Comparison of ENCODE assay signal across 25 cellular contexts in genomic region chr2:197890160-197890559, GRCh38.
DNase-seq lines count a peak whose midpoint lies in the region; ATAC-seq, FAIRE-seq and TF ChIP-seq lines count a peak whose summit lies in the region.
"Had no signal": no experiment of that assay in that cellular context is flagged by ENCODE, and none has a peak within 500 bp of the region (broad histone marks: within the 10 kb centered on the region; RNA-seq: fewer than 3 reads in every experiment).

No MANE protein-coding gene starts in this region.

- H3K4me3 ChIP-seq in K562: no peak overlapping the region
- H3K4me3 ChIP-seq in aorta (ENCODE audit: low read length in 2 of 2): no peak overlapping the region
- H3K4me3 ChIP-seq: ascending aorta, skin epidermis had no signal

- DNase-seq in activated naive CD4-positive, alpha-beta T cell treated with anti-CD3 and anti-CD28 coated beads for 36 hours: no peak
- no peak for DNase-seq in activated naive CD4-positive, alpha-beta T cell treated with Interleukin-2 at 50 U/mL for 16 hours
- DNase-seq in NCI-H1105 (lab: John Stamatoyannopoulos, UW) (peak; percentile 14), K562 (ENCODE audit: extremely low read depth in 1 of 4, low spot score in 3 of 4) (no peak), medulla oblongata (ENCODE audit: extremely low spot score) (peak; percentile 41), NCI-H1436 treated with DMSO at 0.1 percent for 48 hours (lab: John Stamatoyannopoulos, UW) (no peak), aorta (no peak)
- DNase-seq in activated CD4-positive, CD25-positive, alpha-beta regulatory T cell treated with anti-CD3 and anti-CD28 coated beads, Interleukin-2, amount 50 U/mL, for 72 hours: no peak
- DNase-seq: activated CD4-positive, alpha-beta memory T cell treated with anti-CD3 and anti-CD28 coated beads, Interleukin-2, amount 10 ng/mL, durations not matched to agents 7 days and 5 days; activated CD4-positive, CD25-positive, alpha-beta regulatory T cell; activated naive CD4-positive, alpha-beta T cell treated with anti-CD3 and anti-CD28 coated beads, Interleukin-2, amount 10 ng/mL, durations not matched to agents 7 days and 5 days; cerebellar nuclear complex; effector CD4-positive, alpha-beta T cell; GF-D8; NCI-H1694; NCI-H226; nucleus accumbens; stimulated activated CD4-positive, alpha-beta T cell treated with anti-CD3 and anti-CD28 coated beads, Interleukin-2, amount 100 ng/mL, for 48 hours; stimulated activated naive B cell treated with anti-CD40 and anti-IgM and Interleukin-4, amounts not matched to agents 10 μg/mL and 1 μg/mL and 100 μg/mL, for 72 hours had no signal

- CTCF ChIA-PET in activated naive CD4-positive, alpha-beta T cell treated with anti-CD3 and anti-CD28 coated beads for 36 hours (lab: Charles Lee): interaction anchor here (0.7 to 2.0 kb wide), 8 partner anchors 11 to 256 kb away, joined by 3 to 5 read pairs (median 3); no protein-coding TSS in a partner anchor
- CTCF ChIA-PET in K562 (lab: Yijun Ruan, JAX; ENCODE audit: low intra/inter-chr PET ratio): no interaction called here

- intact Hi-C loops in activated naive CD4-positive, alpha-beta T cell treated with anti-CD3 and anti-CD28 coated beads for 36 hours (cut with micrococcal nuclease): loop anchor here (5.0 to 10.0 kb wide), 2 partner anchors 42 to 585 kb away; no protein-coding TSS in a partner anchor
- intact Hi-C loops in K562 (cut with micrococcal nuclease): no loop called here
- intact Hi-C loops in aorta (cut with DNase I): no loop called here

- H3K4me3 Mint-ChIP-seq in activated naive CD4-positive, alpha-beta T cell treated with anti-CD3 and anti-CD28 coated beads for 36 hours: no peak overlapping the region
- H3K4me3 Mint-ChIP-seq: activated CD4-positive, alpha-beta memory T cell treated with anti-CD3 and anti-CD28 coated beads, Interleukin-2, amount 10 ng/mL, durations not matched to agents 7 days and 5 days; activated naive CD4-positive, alpha-beta T cell treated with anti-CD3 and anti-CD28 coated beads, Interleukin-2, amount 10 ng/mL, durations not matched to agents 7 days and 5 days; stimulated activated naive B cell treated with anti-CD40 and anti-IgM and Interleukin-4, amounts not matched to agents 10 μg/mL and 1 μg/mL and 100 μg/mL, for 72 hours; T-helper 2 cell treated with Interferon-gamma antibody and Interleukin-4, amounts not matched to agents 5 μg/mL and 100 μg/mL, for 36 hours had no signal

- no peak overlapping the region for H3K9ac ChIP-seq in K562 (ENCODE audit: insufficient read depth in 1 of 2, low read depth in 2 of 2, low read length in 2 of 2)

- POLR2A ChIA-PET in K562 (lab: Yijun Ruan, JAX): interaction anchor here (0.6 to 1.3 kb wide), 3 partner anchors 8 to 39 kb away, joined by 3 read pairs; no protein-coding TSS in a partner anchor

- peaks cover 4 to 45% of the 10 kb centered on the region in 2 experiments; a peak in 3 of 5 replicates for H3K4me1 ChIP-seq in K562 (replicated peaks in 1 of 2; ENCODE audit: control insufficient read depth in 2 of 2, insufficient read depth in 2 of 2, low read length in 2 of 2)
- peaks cover 2 to 11% of the 10 kb centered on the region in 2 donors for H3K4me1 ChIP-seq in aorta (ENCODE audit: control insufficient read depth in 1 of 2, insufficient read depth in 2 of 2, low read length in 2 of 2)

- no peak for TF ChIP-seq RAD21 in K562 (CRISPR knock-in tag; conservative IDR thresholded peaks at IDR 0.05 in 1 of 2, IDR thresholded peaks at IDR 0.05 in 1 of 2)

- H3K79me2 ChIP-seq in K562 (ENCODE audit: control insufficient read depth, insufficient read depth, low read length): peaks cover 77% of the 10 kb centered on the region

- in situ Hi-C loops in K562 (cut with MboI): no loop called here

- no peaks in the 10 kb centered on the region for H3K9me1 ChIP-seq in K562 (ENCODE audit: control insufficient read depth, insufficient read depth, low read length)

- H3K27me3 ChIP-seq in K562 (ENCODE audit: control insufficient read depth in 2 of 2, insufficient read depth in 2 of 2, low read length in 2 of 2): no peaks in the 10 kb centered on the region
- no peaks in the 10 kb centered on the region for H3K27me3 ChIP-seq in aorta (ENCODE audit: control insufficient read depth in 1 of 2, insufficient read depth in 2 of 2, low read length in 1 of 2)
- H3K27me3 ChIP-seq: ascending aorta had no signal

- H3K27me3 Mint-ChIP-seq in activated naive CD4-positive, alpha-beta T cell treated with anti-CD3 and anti-CD28 coated beads for 36 hours (ENCODE audit: low read depth): no peaks in the 10 kb centered on the region
- H3K27me3 Mint-ChIP-seq: activated CD4-positive, alpha-beta memory T cell treated with anti-CD3 and anti-CD28 coated beads, Interleukin-2, amount 10 ng/mL, durations not matched to agents 7 days and 5 days; activated naive CD4-positive, alpha-beta T cell treated with anti-CD3 and anti-CD28 coated beads, Interleukin-2, amount 10 ng/mL, durations not matched to agents 7 days and 5 days had no signal

- 0% methylated on average over 1 of the region's 1 CpG for WGBS in K562 (ENCODE audit: insufficient coverage, low coverage, missing lambda C conversion rate)
- 27 to 28% methylated on average over 1 of the region's 1 CpG for WGBS in aorta, 2 donors

- TF ChIP-seq EP300 in K562 (IDR thresholded peaks at IDR 0.05; ENCODE audit: low read length): no peak

- no peaks in the 10 kb centered on the region for H4K20me1 ChIP-seq in K562 (replicated peaks; ENCODE audit: control insufficient read depth, insufficient read depth, low read length)

- BruUV-seq in K562 (replicated peaks; lab: Mats Ljungman, UMichigan): no TSS peak

- H3K36me3 ChIP-seq in K562 (ENCODE audit: control insufficient read depth, insufficient read depth, low read length) (0 out of 3 replicates have a peak, but pooled peaks cover 8% of the 10 kb centered on the region), aorta (ENCODE audit: control insufficient read depth in 1 of 2, insufficient read depth in 2 of 2, low read length in 1 of 2) (no peaks in the 10 kb centered on the region)
- H3K36me3 ChIP-seq: ascending aorta had no signal

- H2AFZ ChIP-seq in K562 (ENCODE audit: low read depth, low read length): no peak overlapping the region; the same call in 1 of the 2 replicates

- no peak for FAIRE-seq in K562 (lab: Jason Lieb, UNC)
- FAIRE-seq: frontal cortex, keratinocyte had no signal

- H3K36me3 Mint-ChIP-seq in activated naive CD4-positive, alpha-beta T cell treated with anti-CD3 and anti-CD28 coated beads for 36 hours (ENCODE audit: low read depth): peaks cover 2% of the 10 kb centered on the region
- H3K36me3 Mint-ChIP-seq: stimulated activated naive B cell treated with anti-CD40 and anti-IgM and Interleukin-4, amounts not matched to agents 10 μg/mL and 1 μg/mL and 100 μg/mL, for 72 hours had no signal

- TF ChIP-seq POLR2A in K562 (conservative IDR thresholded peaks at IDR 0.05): no peak

- H3K27ac Mint-ChIP-seq in activated naive CD4-positive, alpha-beta T cell treated with anti-CD3 and anti-CD28 coated beads for 36 hours: peak overlapping the region; percentile 94
- H3K27ac Mint-ChIP-seq: activated CD4-positive, alpha-beta memory T cell treated with anti-CD3 and anti-CD28 coated beads, Interleukin-2, amount 10 ng/mL, durations not matched to agents 7 days and 5 days; stimulated activated naive B cell treated with anti-CD40 and anti-IgM and Interleukin-4, amounts not matched to agents 10 μg/mL and 1 μg/mL and 100 μg/mL, for 72 hours; T-helper 2 cell treated with Interferon-gamma antibody and Interleukin-4, amounts not matched to agents 5 μg/mL and 100 μg/mL, for 36 hours had no signal

- no peak for TF ChIP-seq CTCF in K562 (IDR thresholded peaks at IDR 0.05 in 2 of 3, conservative IDR thresholded peaks at IDR 0.05 in 1 of 3; ENCODE audit: insufficient read depth in 2 of 3, low read depth in 1 of 3, low read length in 3 of 3)

- H3K27ac ChIP-seq in K562 (ENCODE audit: extremely low read depth, low read depth, low read length) (peak overlapping the region; percentile 84; the same call in 2 of the 3 replicates), aorta (ENCODE audit: low read depth in 1 of 2, low read length in 2 of 2) (no peak overlapping the region)
- H3K27ac ChIP-seq: ascending aorta, C4-2B had no signal

- H3K9me3 ChIP-seq in K562 (replicated peaks; ENCODE audit: control insufficient read depth, insufficient read depth, low read depth, low read length) (no peaks in the 10 kb centered on the region), aorta (ENCODE audit: control insufficient read depth, low read length) (no peaks in the 10 kb centered on the region)
- H3K9me3 ChIP-seq: ascending aorta had no signal

- no peak overlapping the region for H3K4me2 ChIP-seq in K562 (ENCODE audit: insufficient read depth, low read length)

- H3K9me3 Mint-ChIP-seq in activated naive CD4-positive, alpha-beta T cell treated with anti-CD3 and anti-CD28 coated beads for 36 hours: no peaks in the 10 kb centered on the region
- H3K9me3 Mint-ChIP-seq: activated naive CD4-positive, alpha-beta T cell treated with anti-CD3 and anti-CD28 coated beads, Interleukin-2, amount 10 ng/mL, durations not matched to agents 7 days and 5 days; T-helper 2 cell treated with Interferon-gamma antibody and Interleukin-4, amounts not matched to agents 5 μg/mL and 100 μg/mL, for 36 hours had no signal

- peaks cover 75% of the 10 kb centered on the region for H3K4me1 Mint-ChIP-seq in activated naive CD4-positive, alpha-beta T cell treated with anti-CD3 and anti-CD28 coated beads for 36 hours (ENCODE audit: low read depth)

- ATAC-seq in K562 (no peak), aorta (ENCODE audit: low FRiP score) (no peak)
- ATAC-seq: stimulated activated naive B cell treated with anti-CD40 and anti-IgM and Interleukin-4, amounts not matched to agents 10 μg/mL and 1 μg/mL and 100 μg/mL, for 72 hours had no signal

TF ChIP-seq in K562, 482 proteins besides CTCF, POLR2A, EP300 and RAD21:
- no peak for TF ChIP-seq SMARCB1 (IDR thresholded peaks at IDR 0.05; ENCODE audit: insufficient read length, low read depth)
- peak; percentile 83 for TF ChIP-seq NFIC (IDR thresholded peaks at IDR 0.05)
- TF ChIP-seq RFX1 (IDR thresholded peaks at IDR 0.05): peak; percentile 59
- TF ChIP-seq CCNT2 (IDR thresholded peaks at IDR 0.05; ENCODE audit: borderline replicate concordance, extremely low read depth, insufficient read length, low read depth, low read length): no peak
- TF ChIP-seq MAX (CRISPR knock-in tag; IDR thresholded peaks at IDR 0.05): no peak

Comparison
In these comparisons a context has a peak if more than half of its experiments do, and no peak if none do; other contexts are left out.
1. DNase-seq: peak in NCI-H1105 (single experiment) and medulla oblongata (single experiment); none in activated naive CD4-positive, alpha-beta T cell treated with anti-CD3 and anti-CD28 coated beads for 36 hours (single experiment), activated naive CD4-positive, alpha-beta T cell treated with Interleukin-2 at 50 U/mL for 16 hours (single experiment), K562 (0 of 4), activated CD4-positive, CD25-positive, alpha-beta regulatory T cell treated with anti-CD3 and anti-CD28 coated beads, Interleukin-2, amount 50 U/mL, for 72 hours (single experiment), NCI-H1436 treated with DMSO at 0.1 percent for 48 hours (single experiment) and aorta (0 of 2).